In genomic region chrY:12662745-12663576, GRCh38 we compare ENCODE assay signal across 9 cellular contexts. TPM values are rescaled to one million over a fixed set of nuclear protein-coding genes. Genes with fewer than 3 reads are reported as not detected.
DNase-seq lines count a peak whose midpoint lies in the region; ATAC-seq and TF ChIP-seq lines count a peak whose summit lies in the region.
"Had no signal": no experiment of that assay in that cellular context is flagged by ENCODE, and none has a peak within 500 bp of the region (broad histone marks: within the 10 kb centered on the region; RNA-seq: fewer than 3 reads in every experiment).

No MANE protein-coding gene starts in this region.

- no peaks in the 10 kb centered on the region for H3K27me3 ChIP-seq in CD8-positive, alpha-beta T cell (ENCODE audit: insufficient read depth, low read length)
- H3K27me3 ChIP-seq in heart left ventricle (no peaks in the 10 kb centered on the region), spleen (replicated peaks in 1 of 7) (no peaks in the 10 kb centered on the region)
- H3K27me3 ChIP-seq: adrenal gland had no signal

- H3K9me3 ChIP-seq in CD8-positive, alpha-beta T cell (ENCODE audit: low read length), result no peaks in the 10 kb centered on the region
- no peaks in the 10 kb centered on the region for H3K9me3 ChIP-seq in heart left ventricle
- H3K9me3 ChIP-seq in spleen, result no peaks in the 10 kb centered on the region
- H3K9me3 ChIP-seq: adrenal gland had no signal

- DNase-seq in CD8-positive, alpha-beta T cell, result peak in 5 of 7 experiments; percentile 4 to 54 (median 23)
- DNase-seq in activated CD4-positive, alpha-beta T cell treated with anti-CD3 and anti-CD28 coated beads for 36 hours, result peak; percentile 74
- DNase-seq in heart left ventricle (no peak), spleen (no peak), DMS153 (lab: John Stamatoyannopoulos, UW) (no peak)
- peak in 2 of 3 donors; percentile 4 to 47 for DNase-seq in stimulated activated CD4-positive, alpha-beta T cell treated with anti-CD3 and anti-CD28 coated beads, TNF-alpha, amount 100 ng/mL, for 48 hours (ENCODE audit: low read depth in 3 of 3)

- H3K9me3 Mint-ChIP-seq in CD8-positive, alpha-beta T cell, result no peaks in the 10 kb centered on the region
- no peaks in the 10 kb centered on the region for H3K9me3 Mint-ChIP-seq in activated CD4-positive, alpha-beta T cell treated with anti-CD3 and anti-CD28 coated beads for 36 hours (ENCODE audit: low read depth)

- TF ChIP-seq POLR2A in heart left ventricle (IDR thresholded peaks at IDR 0.05), result no peak
- TF ChIP-seq POLR2A in spleen (IDR thresholded peaks at IDR 0.05), result no peak

- peak overlapping the region; percentile 83 for H3K4me3 ChIP-seq in CD8-positive, alpha-beta T cell (ENCODE audit: low read depth, low read length)
- peak overlapping the region in 7 of 12 donors; percentile 53 to 93 (median 75) for H3K4me3 ChIP-seq in heart left ventricle
- peak overlapping the region in 3 of 8 donors; percentile 53 to 56 (median 55) for H3K4me3 ChIP-seq in spleen

- H3K4me1 Mint-ChIP-seq in CD8-positive, alpha-beta T cell (ENCODE audit: low read depth), result peaks cover 38% of the 10 kb centered on the region
- peaks cover 25% of the 10 kb centered on the region for H3K4me1 Mint-ChIP-seq in activated CD4-positive, alpha-beta T cell treated with anti-CD3 and anti-CD28 coated beads for 36 hours

- no peak for TF ChIP-seq CTCF in CD8-positive, alpha-beta T cell (IDR thresholded peaks at IDR 0.05)
- TF ChIP-seq CTCF in heart left ventricle (IDR thresholded peaks at IDR 0.05), result no peak
- TF ChIP-seq CTCF in spleen (IDR thresholded peaks at IDR 0.05 in 8 of 11, conservative IDR thresholded peaks at IDR 0.05 in 3 of 11), result no peak

- H3K4me3 Mint-ChIP-seq in CD8-positive, alpha-beta T cell, result peak overlapping the region; percentile 99
- peak overlapping the region; percentile 95 for H3K4me3 Mint-ChIP-seq in activated CD4-positive, alpha-beta T cell treated with anti-CD3 and anti-CD28 coated beads for 36 hours

- H3K27me3 Mint-ChIP-seq in CD8-positive, alpha-beta T cell (ENCODE audit: low read depth), result no peaks in the 10 kb centered on the region
- no peaks in the 10 kb centered on the region for H3K27me3 Mint-ChIP-seq in activated CD4-positive, alpha-beta T cell treated with anti-CD3 and anti-CD28 coated beads for 36 hours

- H3K36me3 ChIP-seq in CD8-positive, alpha-beta T cell (ENCODE audit: insufficient read depth, low read length), result no peaks in the 10 kb centered on the region
- H3K36me3 ChIP-seq in heart left ventricle (peaks cover 0 to 9% (median 0%) of the 10 kb centered on the region in 9 donors), spleen (peaks cover 0 to 5% (median 0%) of the 10 kb centered on the region in 6 donors)
- H3K36me3 ChIP-seq: adrenal gland had no signal

- H3K36me3 Mint-ChIP-seq in CD8-positive, alpha-beta T cell, result peaks cover 41% of the 10 kb centered on the region
- peaks cover 28% of the 10 kb centered on the region for H3K36me3 Mint-ChIP-seq in activated CD4-positive, alpha-beta T cell treated with anti-CD3 and anti-CD28 coated beads for 36 hours (ENCODE audit: low read depth)

- CTCF ChIA-PET in CD8-positive, alpha-beta T cell (lab: Charles Lee), result no interaction called here
- CTCF ChIA-PET in activated CD4-positive, alpha-beta T cell treated with anti-CD3 and anti-CD28 coated beads for 36 hours (lab: Charles Lee), result no interaction called here

- 1% methylated on average over 40 of the region's 40 CpGs; no CpG with 5 or more reads in 2 of the 4 donors for WGBS in heart left ventricle, 4 donors
- WGBS in spleen, 5 donors, result 0% methylated on average over 29 to 40 of the region's 40 CpGs; no CpG with 5 or more reads in 2 of the 5 donors

- POLR2A ChIA-PET in CD8-positive, alpha-beta T cell (lab: Charles Lee), result interaction anchor here (0.9 to 1.6 kb wide), 2 partner anchors 63 to 69 kb away, joined by 3 to 5 read pairs; no protein-coding TSS in a partner anchor
- POLR2A ChIA-PET in activated CD4-positive, alpha-beta T cell treated with anti-CD3 and anti-CD28 coated beads for 36 hours (lab: Charles Lee), result no interaction called here

- ATAC-seq in CD8-positive, alpha-beta T cell, result peak; percentile 42
- ATAC-seq in HG02981 (IDR thresholded peaks at IDR 0.05; ENCODE audit: unreplicated experiment) (peak; percentile 49), heart left ventricle (peak in 2 of 4 donors; percentile 3 to 55), GM19351 (IDR thresholded peaks at IDR 0.05; ENCODE audit: unreplicated experiment) (no peak)
- peak; percentile 64 for ATAC-seq in activated CD4-positive, alpha-beta T cell treated with anti-CD3 and anti-CD28 coated beads for 36 hours

- peak overlapping the region; percentile 77 for H3K27ac ChIP-seq in CD8-positive, alpha-beta T cell (ENCODE audit: low read depth, low read length)
- H3K27ac ChIP-seq in heart left ventricle (peak overlapping the region in 7 of 12 donors; percentile 44 to 93 (median 84)), spleen (peak overlapping the region in 3 of 8 donors; percentile 81 to 86 (median 84))

- H3K4me1 ChIP-seq in CD8-positive, alpha-beta T cell (ENCODE audit: insufficient read depth, low read length), result peaks cover 25% of the 10 kb centered on the region
- H3K4me1 ChIP-seq in heart left ventricle, result peaks cover 0 to 12% (median 0%) of the 10 kb centered on the region in 12 donors
- H3K4me1 ChIP-seq in spleen, result peaks cover 0 to 46% (median 0%) of the 10 kb centered on the region in 6 donors
- H3K4me1 ChIP-seq: adrenal gland had no signal

- intact Hi-C loops in CD8-positive, alpha-beta T cell (cut with DNase I, micrococcal nuclease), result loop anchor here (1.0 to 10.0 kb wide), 5 partner anchors 39 to 1672 kb away; partner anchors contain the start of genes DDX3Y (in 1 of the 2) and USP9Y (in 1 of the 2)
- intact Hi-C loops in activated CD4-positive, alpha-beta T cell treated with anti-CD3 and anti-CD28 coated beads for 36 hours (cut with DNase I, micrococcal nuclease), result loop anchor here (1.0 to 10.0 kb wide), 9 partner anchors 69 to 1682 kb away; partner anchors contain the start of gene TMSB4Y (in 1 of the 2)
- intact Hi-C loops in heart left ventricle (cut with DNase I), result no loop called here
- intact Hi-C loops in spleen (cut with DNase I; ENCODE audit: low total_unique reads), result no loop called here

- peak overlapping the region; percentile 99 for H3K27ac Mint-ChIP-seq in CD8-positive, alpha-beta T cell
- H3K27ac Mint-ChIP-seq in activated CD4-positive, alpha-beta T cell treated with anti-CD3 and anti-CD28 coated beads for 36 hours, result peak overlapping the region; percentile 98

RNA-seq across cellular contexts. Expression of gene USP9Y, which starts 38.1 kb away (rescaled TPM):
- total RNA-seq in CD8-positive, alpha-beta T cell, result 10 to 100 TPM; 31.7 to 33.7 TPM
- total RNA-seq in activated CD4-positive, alpha-beta T cell treated with anti-CD3 and anti-CD28 coated beads for 36 hours, result 10 to 100 TPM; 15.0 to 17.6 TPM
- total RNA-seq in heart left ventricle, result 10 to 100 TPM in 4 of 9 donors, not detected in 5; 21.3 to 34.5 (median 30.9) TPM
- polyA plus RNA-seq in heart left ventricle, result 10 to 100 TPM in 1 of 2 donors, 1 to 10 TPM in 1; 8.9 to 16.3 TPM
- total RNA-seq in spleen, result 10 to 100 TPM in 2 of 7 donors, under 1 TPM in 1, not detected in 4; 0.17 to 33.5 (median 26.9) TPM
- 10 to 100 TPM in 2 of 3 donors, not detected in 1; 23.2 to 24.5 TPM for polyA plus RNA-seq in spleen

Comparison
In these comparisons a context has a peak if more than half of its experiments do, and no peak if none do; other contexts are left out.
1. DNase-seq: peak in CD8-positive, alpha-beta T cell (5 of 7), activated CD4-positive, alpha-beta T cell treated with anti-CD3 and anti-CD28 coated beads for 36 hours (single experiment) and stimulated activated CD4-positive, alpha-beta T cell treated with anti-CD3 and anti-CD28 coated beads, TNF-alpha, amount 100 ng/mL, for 48 hours (2 of 3); none in heart left ventricle (0 of 5), spleen (single experiment) and DMS153 (single experiment).
2. intact Hi-C loops: an anchor here in CD8-positive, alpha-beta T cell (1.0 to 10.0 kb wide) and activated CD4-positive, alpha-beta T cell treated with anti-CD3 and anti-CD28 coated beads for 36 hours (1.0 to 10.0 kb wide); none called in heart left ventricle and spleen.